ENCODE assay signal across 9 cellular contexts in the genomic region with DNA sequence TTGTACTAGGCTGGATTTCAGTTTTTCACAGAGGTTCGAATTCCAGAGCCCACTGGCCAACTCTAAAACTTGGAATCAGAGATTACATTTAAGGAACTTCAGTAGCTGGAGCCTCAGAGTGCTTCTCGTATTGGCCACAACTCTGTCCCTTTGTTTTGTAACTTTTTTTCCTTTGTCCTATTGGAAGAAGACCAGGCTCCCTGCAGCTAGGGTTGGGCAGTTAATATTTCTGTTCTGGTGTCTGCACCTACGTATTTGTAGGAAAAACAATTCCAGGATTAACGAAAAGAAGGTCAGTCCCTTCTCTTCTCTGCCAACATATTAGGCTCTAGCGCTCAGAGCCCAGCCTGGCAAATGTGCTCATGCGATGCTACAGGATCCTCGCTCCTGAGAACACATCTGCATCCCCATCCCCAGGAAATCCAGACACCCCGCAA. TPM values are rescaled to one million over a fixed set of nuclear protein-coding genes. Genes with fewer than 3 reads are reported as not detected.
DNase-seq lines count a peak whose midpoint lies in the region; ATAC-seq and TF ChIP-seq lines count a peak whose summit lies in the region.
"Had no signal": no experiment of that assay in that cellular context is flagged by ENCODE, and none has a peak within 500 bp of the region (broad histone marks: within the 10 kb centered on the region; RNA-seq: fewer than 3 reads in every experiment).

No MANE protein-coding gene starts in this region.

- no peaks in the 10 kb centered on the region for H3F3A ChIP-seq in PC-3 (ENCODE audit: low read length, unreplicated experiment)

- peak overlapping the region; percentile 83 for H3K9ac ChIP-seq in PC-3 (ENCODE audit: low read length)

- TF ChIP-seq CTCF in PC-3 (conservative IDR thresholded peaks at IDR 0.05; ENCODE audit: low read depth, low read length) (no peak), fibroblast of pulmonary artery (IDR thresholded peaks at IDR 0.05; ENCODE audit: low read length, missing control alignments) (no peak), natural killer cell (IDR thresholded peaks at IDR 0.05) (no peak)

- peak overlapping the region; percentile 88 for H3K4me2 ChIP-seq in PC-3 (ENCODE audit: low read length)

- no peaks in the 10 kb centered on the region for H3K36me3 ChIP-seq in ACC112 (ENCODE audit: insufficient read depth, low read length)
- H3K36me3 ChIP-seq in PC-3 (ENCODE audit: low read depth, low read length): peaks cover 21% of the 10 kb centered on the region; the same call in 1 of the 2 replicates
- H3K36me3 ChIP-seq in neuron (ENCODE audit: insufficient read depth, low read length): no peaks in the 10 kb centered on the region

- H3K4me3 Mint-ChIP-seq in natural killer cell: no peak overlapping the region

- H3K4me3 ChIP-seq in ACC112 (ENCODE audit: low read depth, low read length): peak overlapping the region; percentile 92
- H3K4me3 ChIP-seq in PC-3 (ENCODE audit: low read length): peak overlapping the region; percentile 90
- H3K4me3 ChIP-seq in fibroblast of pulmonary artery (replicated peaks; ENCODE audit: low read depth, low read length): peak overlapping the region; percentile 94
- H3K4me3 ChIP-seq in neuron (ENCODE audit: low read length): peak overlapping the region; percentile 48

- peak overlapping the region; percentile 60 for H3K27ac ChIP-seq in ACC112 (ENCODE audit: low read depth, low read length)
- peak overlapping the region; percentile 49 for H3K27ac ChIP-seq in PC-3 (ENCODE audit: low read length)
- H3K27ac ChIP-seq: C4-2B had no signal

- peak overlapping the region; percentile 42 for H2AFZ ChIP-seq in ACC112 (ENCODE audit: low read length, unreplicated experiment)
- peak overlapping the region; percentile 19; the same call in 1 of the 2 replicates for H2AFZ ChIP-seq in PC-3 (ENCODE audit: low read length)
- no peak overlapping the region for H2AFZ ChIP-seq in neuron (ENCODE audit: low read depth, low read length)

- peaks cover 56% of the 10 kb centered on the region for H3K79me2 ChIP-seq in ACC112 (ENCODE audit: control insufficient read depth, insufficient read depth, low read length, unreplicated experiment)
- H3K79me2 ChIP-seq in PC-3 (ENCODE audit: low read length): peaks cover 96% of the 10 kb centered on the region

- peaks cover 7% of the 10 kb centered on the region for H3K36me3 Mint-ChIP-seq in natural killer cell

- H3K9me3 ChIP-seq in PC-3 (ENCODE audit: low read length): no peaks in the 10 kb centered on the region
- H3K9me3 ChIP-seq in neuron (ENCODE audit: low read length): no peaks in the 10 kb centered on the region

- H3K4me1 Mint-ChIP-seq in natural killer cell: no peaks in the 10 kb centered on the region

- no peaks in the 10 kb centered on the region for H3K9me2 ChIP-seq in PC-3 (replicated peaks; ENCODE audit: low read length)

- peaks cover 24 to 27% of the 10 kb centered on the region in 2 donors for H3K27me3 Mint-ChIP-seq in natural killer cell (ENCODE audit: low read depth in 2 of 2)

- no peaks in the 10 kb centered on the region for H3K9me3 Mint-ChIP-seq in natural killer cell

- no peak for ATAC-seq in PC-3
- ATAC-seq in GM19023 (IDR thresholded peaks at IDR 0.05; ENCODE audit: unreplicated experiment): no peak
- no peak for ATAC-seq in GM19351 (IDR thresholded peaks at IDR 0.05; ENCODE audit: unreplicated experiment)
- no peak for ATAC-seq in natural killer cell

- H3K27me3 ChIP-seq in ACC112 (ENCODE audit: insufficient read depth, low read length) (no peaks in the 10 kb centered on the region), PC-3 (ENCODE audit: low read length) (no peaks in the 10 kb centered on the region), neuron (ENCODE audit: insufficient read depth, low read length) (peaks cover 55% of the 10 kb centered on the region)

- BruUV-seq in PC-3 (replicated peaks; lab: Mats Ljungman, UMichigan): no TSS peak

- POLR2A ChIA-PET in PC-3 (lab: Charles Lee; ENCODE audit: unreplicated experiment): interaction anchor here (0.5 to 0.6 kb wide), 2 partner anchors 154 to 880 kb away, joined by 3 to 4 read pairs; no protein-coding TSS in a partner anchor

- no peak overlapping the region for H3K27ac Mint-ChIP-seq in natural killer cell

- intact Hi-C loops in PC-3 (cut with micrococcal nuclease) (loop anchor here (5.0 to 10.0 kb wide), 9 partner anchors 48 to 1658 kb away; no protein-coding TSS in a partner anchor), natural killer cell (cut with micrococcal nuclease) (no loop called here)

- CTCF ChIA-PET in PC-3 (lab: Charles Lee): no interaction called here

- peaks cover 30% of the 10 kb centered on the region for H4K20me1 ChIP-seq in PC-3 (ENCODE audit: low read length)

- DNase-seq in PC-3 (peak; percentile 62), fibroblast of pulmonary artery (ENCODE audit: low read depth) (peak; percentile 87), natural killer cell (no peak), NCI-H2171 (lab: John Stamatoyannopoulos, UW) (no peak)

- H3K4me1 ChIP-seq in ACC112 (ENCODE audit: control insufficient read depth, insufficient read depth, low read length, unreplicated experiment) (peaks cover 45% of the 10 kb centered on the region), PC-3 (ENCODE audit: insufficient read depth, low read length) (peaks cover 35% of the 10 kb centered on the region), neuron (ENCODE audit: insufficient read depth, low read length) (peaks cover 26% of the 10 kb centered on the region)

RNA-seq across cellular contexts. Expression of a gene that starts 1.9 kb away (rescaled TPM):
- total RNA-seq in PC-3 (2014; rRNA removed) (111 and 172 TPM in 2 replicates), natural killer cell (not detected)

Comparison
In these comparisons a context has a peak if more than half of its experiments do, and no peak if none do; other contexts are left out.
1. DNase-seq: peak in PC-3 (single experiment) and fibroblast of pulmonary artery (single experiment); none in natural killer cell (single experiment) and NCI-H2171 (single experiment).
2. RNA of a gene that starts 1.9 kb away (total RNA-seq): 111 to 172 TPM in PC-3; not detected in natural killer cell; every median in the first group is over 100 times any median in the second.
3. Peak in every context shown above with its lines, with median percentiles within 50 percentile points of each other: H3K4me3 ChIP-seq.